In the genomic region with DNA sequence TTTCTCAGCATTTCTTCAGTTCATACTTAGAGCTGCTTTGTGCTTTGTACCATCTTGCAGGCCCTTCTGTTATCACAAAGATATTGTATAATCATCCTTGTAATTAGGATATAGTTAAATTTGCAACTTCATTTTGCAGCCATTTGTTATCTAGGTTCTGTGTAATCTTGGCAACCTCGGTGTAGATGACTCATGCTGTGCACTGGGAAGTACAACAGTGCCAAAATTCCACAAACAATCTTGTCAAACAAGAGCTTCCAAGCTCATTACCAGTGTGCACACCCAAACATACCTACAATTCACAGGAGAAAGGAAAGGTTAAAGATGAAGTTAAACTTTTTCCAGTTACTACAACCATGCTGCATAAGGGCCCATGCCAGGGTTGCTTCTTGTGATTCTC, we compare ENCODE assay signal across 13 cellular contexts.
A peak's percentile ranks its signal among the peaks of the same experiment; 100 is the strongest.
DNase-seq lines count a peak whose midpoint lies in the region; ATAC-seq and TF ChIP-seq lines count a peak whose summit lies in the region.
"Had no signal": no experiment of that assay in that cellular context is flagged by ENCODE, and none has a peak within 500 bp of the region (broad histone marks: within the 10 kb centered on the region; RNA-seq: fewer than 3 reads in every experiment).

No MANE protein-coding gene starts in this region.

- no peak overlapping the region for H3K27ac ChIP-seq in foreskin keratinocyte
- H3K27ac ChIP-seq: 22Rv1, spleen, transverse colon had no signal

- no peaks in the 10 kb centered on the region for H3K36me3 ChIP-seq in H7 (replicated peaks; ENCODE audit: control insufficient read depth, insufficient read depth, low read length)
- H3K36me3 ChIP-seq: spleen, transverse colon had no signal

- in situ Hi-C loops in astrocyte of the cerebellum (cut with HindIII; ENCODE audit: low sequenced_read_pairs) = no loop called here

- ATAC-seq in foreskin keratinocyte = peak; percentile 80
- ATAC-seq in sciatic nerve = peak; percentile 68
- ATAC-seq: natural killer cell treated with Interleukin-12 subunit alpha and Interleukin-12 subunit beta and Interleukin-15 and Interleukin-18, amount 100 ng/mL, for 72 hours had no signal

- H3K4me3 ChIP-seq in astrocyte of the cerebellum (ENCODE audit: low read depth, low read length) = no peak overlapping the region
- H3K4me3 ChIP-seq in H7 (ENCODE audit: insufficient read depth, low read depth, low read length) = no peak overlapping the region
- H3K4me3 ChIP-seq: spleen, transverse colon had no signal

- DNase-seq in DMS 273 (lab: John Stamatoyannopoulos, UW; ENCODE audit: unreplicated experiment) (peak; percentile 10), DMS 273 treated with DMSO at 0.1 percent for 48 hours (lab: John Stamatoyannopoulos, UW) (no peak), astrocyte of the cerebellum (ENCODE audit: low read depth) (peak; percentile 70), foreskin keratinocyte (peak; percentile 18 to 58), sciatic nerve (ENCODE audit: low spot score) (no peak), NCI-H2171 (lab: John Stamatoyannopoulos, UW) (no peak), H7 (no peak), NCI-H187 treated with DMSO at 0.1 percent for 48 hours (lab: John Stamatoyannopoulos, UW) (no peak)
- DNase-seq: immature natural killer cell, spleen, transverse colon had no signal

- no peaks in the 10 kb centered on the region for H3K27me3 ChIP-seq in foreskin keratinocyte
- H3K27me3 ChIP-seq in H7 (ENCODE audit: control insufficient read depth, insufficient read depth, low read length) = no peaks in the 10 kb centered on the region
- H3K27me3 ChIP-seq: spleen, transverse colon had no signal

- intact Hi-C loops in sciatic nerve (cut with DNase I) = no loop called here

- no peak for TF ChIP-seq CTCF in astrocyte of the cerebellum (IDR thresholded peaks at IDR 0.05; ENCODE audit: low read depth, low read length, missing control alignments)
- no peak for TF ChIP-seq CTCF in foreskin keratinocyte (conservative IDR thresholded peaks at IDR 0.05)

- H3K4me1 ChIP-seq in foreskin keratinocyte = no peaks in the 10 kb centered on the region
- H3K4me1 ChIP-seq: spleen, transverse colon had no signal

Comparison
In these comparisons a context has a peak if more than half of its experiments do, and no peak if none do; other contexts are left out.
1. DNase-seq: peak in DMS 273 (single experiment), astrocyte of the cerebellum (single experiment) and foreskin keratinocyte (2 of 2); none in DMS 273 treated with DMSO at 0.1 percent for 48 hours (single experiment), sciatic nerve (single experiment), NCI-H2171 (single experiment), H7 (single experiment) and NCI-H187 treated with DMSO at 0.1 percent for 48 hours (single experiment).